Comparison of ENCODE assay signal across 8 cellular contexts in the genomic region with DNA sequence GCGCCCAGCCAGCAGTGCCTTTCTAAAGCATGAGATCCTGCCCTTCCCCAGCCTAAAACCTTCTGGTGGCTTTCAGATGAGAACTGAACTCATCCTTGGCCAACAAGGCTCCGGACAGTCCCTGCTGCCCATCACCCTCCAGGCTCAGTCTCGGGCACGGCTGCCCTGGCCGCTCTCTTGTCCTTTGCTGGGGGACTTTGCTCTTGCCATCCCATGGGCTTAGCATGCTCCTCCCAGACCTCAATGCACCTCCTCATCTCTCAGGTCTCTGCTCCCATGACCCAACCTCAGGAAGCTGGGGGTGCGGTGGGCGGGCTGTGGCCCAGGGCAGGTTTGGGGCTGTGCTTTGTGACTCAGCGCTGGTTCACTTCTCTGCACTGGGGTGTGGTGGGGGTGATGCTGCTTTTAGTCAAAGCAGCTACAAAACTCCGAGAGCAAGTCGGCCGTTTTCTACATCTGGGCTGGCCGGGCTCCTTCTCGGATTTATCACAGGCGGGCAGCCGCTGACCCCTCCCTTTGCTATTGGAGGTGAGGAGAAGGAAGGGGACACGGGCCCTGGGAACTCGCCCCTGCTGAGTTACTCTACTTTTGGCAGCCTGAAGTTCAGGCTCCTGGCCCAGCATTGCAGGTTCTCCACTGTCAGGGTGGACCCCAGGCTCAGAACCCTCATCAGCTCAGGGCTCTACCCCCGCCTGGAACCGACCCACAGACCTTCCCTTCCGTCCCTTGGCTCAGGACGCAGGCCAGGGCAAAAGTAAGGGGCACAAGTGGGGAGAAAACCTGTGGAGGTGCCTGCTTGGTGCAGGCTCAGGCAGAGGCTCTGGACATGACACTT.
DNase-seq lines count a peak whose midpoint lies in the region; ATAC-seq and TF ChIP-seq lines count a peak whose summit lies in the region.

No MANE protein-coding gene starts in this region.

- no peaks in the 10 kb centered on the region for H4K20me1 ChIP-seq in fibroblast of lung (ENCODE audit: control insufficient read depth, extremely low read depth, insufficient read depth, low read length)

- peaks cover 0 to 2% (median 0%) of the 10 kb centered on the region in 3 donors for H3K36me3 Mint-ChIP-seq in CD8-positive, alpha-beta memory T cell

- ATAC-seq in HG03439 (IDR thresholded peaks at IDR 0.05; ENCODE audit: unreplicated experiment) (peak; percentile 33), GM21528 (IDR thresholded peaks at IDR 0.05; ENCODE audit: low FRiP score, unreplicated experiment) (no peak), GM19467 (IDR thresholded peaks at IDR 0.05; ENCODE audit: unreplicated experiment) (no peak)

- peak overlapping the region; percentile 32 for H3K4me3 ChIP-seq in CD8-positive, alpha-beta memory T cell (ENCODE audit: low read length)
- peak overlapping the region in 2 of 4 experiments; percentile 24 to 38 for H3K4me3 ChIP-seq in fibroblast of lung (replicated peaks in 1 of 4; ENCODE audit: control extremely low read depth in 1 of 4, insufficient read depth in 1 of 4, low read depth in 3 of 4, low read length in 4 of 4)

- no peaks in the 10 kb centered on the region for H3K36me3 ChIP-seq in CD8-positive, alpha-beta memory T cell (ENCODE audit: insufficient read depth, low read length)
- H3K36me3 ChIP-seq in fibroblast of lung (ENCODE audit: control insufficient read depth, insufficient read depth, low read length), result no peaks in the 10 kb centered on the region

- peaks cover 51 to 56% (median 54%) of the 10 kb centered on the region in 3 donors for H3K4me1 Mint-ChIP-seq in CD8-positive, alpha-beta memory T cell

- peaks cover 2 to 15% of the 10 kb centered on the region in 2 donors for H3K27me3 Mint-ChIP-seq in CD8-positive, alpha-beta memory T cell

- no peaks in the 10 kb centered on the region for H3K9me3 Mint-ChIP-seq in CD8-positive, alpha-beta memory T cell

- peak overlapping the region; percentile 85 for H2AFZ ChIP-seq in fibroblast of lung (ENCODE audit: low read length)

- CTCF ChIA-PET in CD8-positive, alpha-beta memory T cell (lab: Charles Lee), result interaction anchor here (0.7 to 2.9 kb wide), 6 partner anchors 10 to 197 kb away, joined by 3 to 8 read pairs (median 3); a partner anchor contains a TSS

- no peaks in the 10 kb centered on the region for H3K9me3 ChIP-seq in CD8-positive, alpha-beta memory T cell (ENCODE audit: low read length)
- H3K9me3 ChIP-seq in fibroblast of lung (ENCODE audit: control insufficient read depth, insufficient read depth, low read depth, low read length), result no peaks in the 10 kb centered on the region

- H3K4me1 ChIP-seq in CD8-positive, alpha-beta memory T cell (ENCODE audit: insufficient read depth, low read length), result peaks cover 29% of the 10 kb centered on the region
- peaks cover 23% of the 10 kb centered on the region for H3K4me1 ChIP-seq in fibroblast of lung (ENCODE audit: control insufficient read depth, extremely low read depth, insufficient read depth, low read length)

- H3K27ac Mint-ChIP-seq in CD8-positive, alpha-beta memory T cell, result peak overlapping the region; percentile 73 to 100 (median 98)

- peak overlapping the region; percentile 22 to 96 (median 88) for H3K4me3 Mint-ChIP-seq in CD8-positive, alpha-beta memory T cell

- H3K27ac ChIP-seq in CD8-positive, alpha-beta memory T cell (ENCODE audit: low read depth, low read length), result peak overlapping the region; percentile 67
- peak overlapping the region; percentile 87 for H3K27ac ChIP-seq in fibroblast of lung (ENCODE audit: insufficient read depth, low read length)

- POLR2A ChIA-PET in CD8-positive, alpha-beta memory T cell (lab: Charles Lee), result interaction anchor here (0.6 to 1.3 kb wide), 7 partner anchors 16 to 196 kb away, joined by 3 to 10 read pairs (median 3); a partner anchor contains a TSS

- no peak overlapping the region for H3K9ac ChIP-seq in fibroblast of lung (ENCODE audit: insufficient read depth, low read length)

- no peak for TF ChIP-seq CTCF in fibroblast of lung (conservative IDR thresholded peaks at IDR 0.05 in 1 of 2, IDR thresholded peaks at IDR 0.05 in 1 of 2; ENCODE audit: low read depth in 1 of 2, low read length in 2 of 2)

- DNase-seq in CD8-positive, alpha-beta memory T cell, result peak in 4 of 5 donors; percentile 55 to 85 (median 64)
- DNase-seq in activated CD4-positive, alpha-beta T cell treated with anti-CD3 and anti-CD28 coated beads, Interleukin-2, amount 50 U/mL, for 48 hours, result peak; percentile 92 to 94
- DNase-seq in fibroblast of lung (ENCODE audit: low read depth in 2 of 2), result peak; percentile 53 to 80
- peak; percentile 78 to 89 for DNase-seq in stimulated activated CD8-positive, alpha-beta memory T cell treated with anti-CD3 and anti-CD28 coated beads, Interleukin-2, amount 100 ng/mL, for 48 hours (ENCODE audit: low read depth in 2 of 2)
- no peak for DNase-seq in cerebellar cortex (ENCODE audit: low spot score)

- peak overlapping the region; percentile 81 for H3K4me2 ChIP-seq in fibroblast of lung (ENCODE audit: extremely low read depth, insufficient read depth, low read length)

- H3K79me2 ChIP-seq in fibroblast of lung (ENCODE audit: control insufficient read depth, insufficient read depth, low read length), result no peaks in the 10 kb centered on the region

- peaks cover 3% of the 10 kb centered on the region for H3K27me3 ChIP-seq in CD8-positive, alpha-beta memory T cell (ENCODE audit: insufficient read depth, low read length, poor library complexity, severe bottlenecking)
- H3K27me3 ChIP-seq in fibroblast of lung (ENCODE audit: control insufficient read depth, insufficient read depth, low read length), result no peaks in the 10 kb centered on the region
